ENCODE assay signal across 9 cellular contexts in the genomic region with DNA sequence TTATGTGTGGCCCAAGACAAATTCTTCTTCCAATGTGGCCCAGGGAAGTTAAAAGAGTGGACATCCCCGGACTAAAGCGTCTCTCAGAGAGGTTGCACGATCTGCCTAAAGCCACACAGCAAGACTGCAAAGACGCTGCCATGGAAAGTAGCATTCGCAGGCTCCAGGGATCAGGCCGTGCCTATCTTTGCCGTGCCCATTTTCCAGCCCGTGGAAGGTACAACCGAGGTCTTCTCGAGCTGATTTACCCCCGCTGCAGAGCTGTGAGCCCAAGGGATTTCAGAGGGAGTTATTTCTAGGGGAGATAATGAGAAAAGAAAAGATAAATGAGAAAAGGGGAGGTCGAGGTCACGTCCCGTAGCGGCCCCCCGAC. TPM values are rescaled to one million over a fixed set of nuclear protein-coding genes. Genes with fewer than 3 reads are reported as not detected.
DNase-seq lines count a peak whose midpoint lies in the region; ATAC-seq and TF ChIP-seq lines count a peak whose summit lies in the region.
"Had no signal": no experiment of that assay in that cellular context is flagged by ENCODE, and none has a peak within 500 bp of the region (broad histone marks: within the 10 kb centered on the region; RNA-seq: fewer than 3 reads in every experiment).

No MANE protein-coding gene starts in this region.

- DNase-seq in T-helper 17 cell (no peak), fibroblast of the aortic adventitia (ENCODE audit: low read depth) (no peak), gastrocnemius medialis (no peak), GM13977 (ENCODE audit: low spot score) (no peak), G401 (ENCODE audit: low spot score) (no peak)

- H3K27ac ChIP-seq in gastrocnemius medialis = no peak overlapping the region

- TF ChIP-seq POLR2A in gastrocnemius medialis (IDR thresholded peaks at IDR 0.05) = no peak

- no peak overlapping the region for H3K27ac Mint-ChIP-seq in T-helper 17 cell

- H3K36me3 Mint-ChIP-seq in T-helper 17 cell (ENCODE audit: low read depth) = peaks cover 4% of the 10 kb centered on the region

- H3K4me1 Mint-ChIP-seq in T-helper 17 cell = peaks cover 24% of the 10 kb centered on the region

- H3K4me3 Mint-ChIP-seq in T-helper 17 cell = peak overlapping the region; percentile 92

- H3K36me3 ChIP-seq in gastrocnemius medialis = no peaks in the 10 kb centered on the region

- H3K9me3 ChIP-seq in T-helper 17 cell (ENCODE audit: control insufficient read depth, low read length, poor library complexity, severe bottlenecking) (no peaks in the 10 kb centered on the region), gastrocnemius medialis (no peaks in the 10 kb centered on the region)

- H3K27me3 ChIP-seq in gastrocnemius medialis = no peaks in the 10 kb centered on the region

- in situ Hi-C loops in gastrocnemius medialis (cut with MboI; ENCODE audit: low sequenced_read_pairs in 4 of 4) (no loop called here), GM13977 (cut with MboI; ENCODE audit: low pct_unique_long_range_greater_than_20kb, low sequenced_read_pairs, unreplicated experiment) (no loop called here), G401 (cut with HindIII; ENCODE audit: low sequenced_read_pairs) (no loop called here)

- TF ChIP-seq CTCF in GM12875 (IDR thresholded peaks at IDR 0.05; ENCODE audit: borderline replicate concordance, insufficient read depth, low read depth, low read length) = no peak
- no peak for TF ChIP-seq CTCF in fibroblast of the aortic adventitia (IDR thresholded peaks at IDR 0.05; ENCODE audit: insufficient read depth, low read length)
- TF ChIP-seq CTCF in gastrocnemius medialis (IDR thresholded peaks at IDR 0.05 in 4 of 5, conservative IDR thresholded peaks at IDR 0.05 in 1 of 5) = no peak
- no peak for TF ChIP-seq CTCF in GM13977 (IDR thresholded peaks at IDR 0.05; ENCODE audit: extremely low read depth, insufficient read depth, missing control alignments)

- intact Hi-C loops in gastrocnemius medialis (cut with DNase I; ENCODE audit: low total_unique reads) = loop anchor here (1.0 to 5.0 kb wide), 2 partner anchors 13 to 80 kb away; no protein-coding TSS in a partner anchor

- H3K4me3 ChIP-seq in GM12875 (ENCODE audit: low read depth, low read length) = peak overlapping the region; percentile 56
- peak overlapping the region; percentile 66 for H3K4me3 ChIP-seq in fibroblast of the aortic adventitia (ENCODE audit: low read depth, low read length)
- H3K4me3 ChIP-seq in gastrocnemius medialis = peak overlapping the region; percentile 54 to 88 (median 60)

- no peaks in the 10 kb centered on the region for H3K27me3 Mint-ChIP-seq in T-helper 17 cell

- H3K4me1 ChIP-seq in gastrocnemius medialis = peaks cover 11 to 16% of the 10 kb centered on the region in 2 donors

- no peak for ATAC-seq in T-helper 17 cell
- ATAC-seq in gastrocnemius medialis = no peak
- ATAC-seq in GM19395 (IDR thresholded peaks at IDR 0.05; ENCODE audit: unreplicated experiment) = no peak
- no peak for ATAC-seq in GM21786 (IDR thresholded peaks at IDR 0.05; ENCODE audit: unreplicated experiment)

RNA-seq across cellular contexts. Expression of gene NYAP1, which starts 1.0 kb away (rescaled TPM):
- total RNA-seq in T-helper 17 cell = 1 to 10 TPM; 1.3 TPM
- 0.81 and 5.6 TPM in 2 replicates for total RNA-seq in fibroblast of the aortic adventitia (ENCODE audit: low replicate concordance)
- total RNA-seq in gastrocnemius medialis = under 1 TPM in 1 of 4 donors, not detected in 3; 0.29 TPM
- total RNA-seq in G401 (2014; rRNA removed; shearing (Covaris generic)) = 17.3 and 23.0 TPM in 2 replicates

RNA-seq across cellular contexts. Expression of gene TSC22D4, which starts 3.7 kb away (rescaled TPM):
- total RNA-seq in T-helper 17 cell (100 to 1,000 TPM in 1 of 2 donors, 10 to 100 TPM in 1; 94.7 to 104 TPM), fibroblast of the aortic adventitia (ENCODE audit: low replicate concordance) (25.6 and 31.6 TPM in 2 replicates), gastrocnemius medialis (10 to 100 TPM; 14.3 to 25.5 (median 21.2) TPM)
- 80.1 and 118 TPM in 2 replicates for total RNA-seq in G401 (2014; rRNA removed; shearing (Covaris generic))

RNA-seq across cellular contexts. Expression of gene SPACDR, which starts 18.7 kb away (rescaled TPM):
- 1 to 10 TPM; 1.4 to 1.7 TPM for total RNA-seq in T-helper 17 cell
- total RNA-seq in fibroblast of the aortic adventitia (ENCODE audit: low replicate concordance) = 0.27 TPM in 1 of 2 replicates, not detected in the other
- under 1 TPM in 1 of 4 donors, not detected in 3; 0.29 TPM for total RNA-seq in gastrocnemius medialis
- not detected in 2 replicates for total RNA-seq in G401 (2014; rRNA removed; shearing (Covaris generic))
- total RNA-seq: glomerular endothelial cell had no signal

RNA-seq across cellular contexts. Expression of gene PPP1R35, which starts 46.4 kb away (rescaled TPM):
- total RNA-seq in T-helper 17 cell (10 to 100 TPM; 45.2 to 48.1 TPM), fibroblast of the aortic adventitia (ENCODE audit: low replicate concordance) (8.8 and 9.2 TPM in 2 replicates), gastrocnemius medialis (10 to 100 TPM in 3 of 4 donors, 1 to 10 TPM in 1; 5.1 to 16.0 (median 13.0) TPM)
- 56.1 and 59.4 TPM in 2 replicates for total RNA-seq in G401 (2014; rRNA removed; shearing (Covaris generic))

RNA-seq across cellular contexts. Expression of gene MEPCE, which starts 53.1 kb away (rescaled TPM):
- 10 to 100 TPM; 66.1 to 66.8 TPM for total RNA-seq in T-helper 17 cell
- total RNA-seq in fibroblast of the aortic adventitia (ENCODE audit: low replicate concordance) = 48.0 and 49.6 TPM in 2 replicates
- total RNA-seq in gastrocnemius medialis = 10 to 100 TPM; 23.5 to 39.9 (median 28.6) TPM
- total RNA-seq in G401 (2014; rRNA removed; shearing (Covaris generic)) = 42.5 and 57.7 TPM in 2 replicates
